Comparison of ENCODE assay signal across 8 cellular contexts in genomic region chr22:43088979-43089717, GRCh38. TPM values are rescaled to one million over a fixed set of nuclear protein-coding genes. Genes with fewer than 3 reads are reported as not detected.
DNase-seq lines count a peak whose midpoint lies in the region; ATAC-seq and TF ChIP-seq lines count a peak whose summit lies in the region.

TTLL1 (minus strand) TSS chr22:43089391; CDS start chr22:43075586, 13,805 bp downstream.

- H3K4me1 ChIP-seq in RWPE2 (ENCODE audit: insufficient read depth, poor library complexity, severe bottlenecking), result no peaks in the 10 kb centered on the region
- peaks cover 5 to 17% (median 13%) of the 10 kb centered on the region in 4 donors for H3K4me1 ChIP-seq in stomach

- peak within 1 kb of the TSS; percentile 62 for H3K4me3 ChIP-seq in RWPE2 (ENCODE audit: severe bottlenecking)
- H3K4me3 ChIP-seq in fibroblast of villous mesenchyme (ENCODE audit: low read depth, low read length), result peak within 1 kb of the TSS; percentile 73
- peak within 1 kb of the TSS; percentile 74 to 94 (median 85) for H3K4me3 ChIP-seq in stomach

- H3K27me3 Mint-ChIP-seq in neural crest cell (ENCODE audit: low read depth), result no peaks in the 10 kb centered on the region

- TF ChIP-seq CTCF in RWPE2 (IDR thresholded peaks at IDR 0.05; ENCODE audit: poor library complexity, severe bottlenecking) (no peak), fibroblast of villous mesenchyme (IDR thresholded peaks at IDR 0.05; ENCODE audit: insufficient read depth, low read depth, low read length) (peak; percentile 16), neural crest cell (conservative IDR thresholded peaks at IDR 0.05) (no peak), stomach (IDR thresholded peaks at IDR 0.05) (peak in 1 of 7 experiments; percentile 3)

- 3 to 7% (median 4%) methylated on average over 44 to 64 of the region's 64 CpGs for WGBS in stomach, 5 donors

- H3K27me3 ChIP-seq in RWPE2 (ENCODE audit: insufficient read depth, poor library complexity, severe bottlenecking) (no peaks in the 10 kb centered on the region), stomach (peaks cover 0 to under 1% (median 0%) of the 10 kb centered on the region in 3 donors)

- H3K36me3 ChIP-seq in KOPT-K1 (ENCODE audit: insufficient read depth, low read length) (no peaks in the 10 kb centered on the region; the same call in 1 of the 2 replicates), RWPE2 (ENCODE audit: low read depth) (no peaks in the 10 kb centered on the region), stomach (peaks cover 0 to 9% (median 0%) of the 10 kb centered on the region in 4 donors)

- no peak for TF ChIP-seq POLR2A in stomach (IDR thresholded peaks at IDR 0.05)

- DNase-seq in DMS114 treated with DMSO at 0.1 percent for 48 hours (lab: John Stamatoyannopoulos, UW; ENCODE audit: unreplicated experiment) (peak; percentile 82), RWPE2 (ENCODE audit: low spot score) (peak; percentile 89), fibroblast of villous mesenchyme (ENCODE audit: low read depth) (peak; percentile 86), neural crest cell (ENCODE audit: low read depth, low spot score) (peak; percentile 81), stomach (peak; percentile 92)
- peak; percentile 83 for DNase-seq in activated effector memory CD4-positive, alpha-beta T cell treated with Interleukin-2 at 50 U/mL for 16 hours

- ATAC-seq in GM21576 (IDR thresholded peaks at IDR 0.05; ENCODE audit: unreplicated experiment) (peak; percentile 74), RWPE2 (ENCODE audit: low read depth) (peak; percentile 94)

- peaks cover 13% of the 10 kb centered on the region for H3K4me1 Mint-ChIP-seq in neural crest cell

- H3K9me3 ChIP-seq in KOPT-K1 (ENCODE audit: insufficient read depth, low read length, poor library complexity, severe bottlenecking) (no peaks in the 10 kb centered on the region), RWPE2 (ENCODE audit: severe bottlenecking) (no peaks in the 10 kb centered on the region), stomach (no peaks in the 10 kb centered on the region)

- H3K27ac Mint-ChIP-seq in neural crest cell (ENCODE audit: unreplicated experiment), result no peak within 1 kb of the TSS

- TF ChIP-seq EP300 in stomach (IDR thresholded peaks at IDR 0.05), result no peak

- intact Hi-C loops in stomach (cut with DNase I; ENCODE audit: low total_unique reads), result no loop called here

- H3K27ac ChIP-seq in KOPT-K1 (ENCODE audit: low read depth, low read length, poor library complexity, severe bottlenecking), result peak within 1 kb of the TSS; percentile 64
- peak within 1 kb of the TSS; percentile 56 for H3K27ac ChIP-seq in RWPE2 (ENCODE audit: poor library complexity, severe bottlenecking)
- peak within 1 kb of the TSS; percentile 52 to 87 (median 72) for H3K27ac ChIP-seq in stomach

- peak within 1 kb of the TSS; percentile 93 for H3K4me3 Mint-ChIP-seq in neural crest cell

- H3K9me3 Mint-ChIP-seq in neural crest cell, result no peaks in the 10 kb centered on the region

- peaks cover 5% of the 10 kb centered on the region for H3K36me3 Mint-ChIP-seq in neural crest cell (ENCODE audit: low read depth)

RNA-seq across cellular contexts. Expression of gene TTLL1, which starts in this region (rescaled TPM):
- total RNA-seq in fibroblast of villous mesenchyme (8.2 and 11.0 TPM in 2 replicates), neural crest cell (19.1 TPM in 2 replicates), stomach (10 to 100 TPM in 1 of 5 donors, 1 to 10 TPM in 2, not detected in 2; 3.3 to 16.3 (median 6.5) TPM)
- polyA plus RNA-seq in stomach, result 1 to 10 TPM; 3.8 to 5.8 (median 3.8) TPM

Comparison
In these comparisons a context has a peak if more than half of its experiments do, and no peak if none do; other contexts are left out.
1. Peak in every context shown above with its lines: DNase-seq, ATAC-seq, H3K4me3 ChIP-seq and H3K27ac ChIP-seq.